Comparison of ENCODE assay signal across 10 cellular contexts in the genomic region with DNA sequence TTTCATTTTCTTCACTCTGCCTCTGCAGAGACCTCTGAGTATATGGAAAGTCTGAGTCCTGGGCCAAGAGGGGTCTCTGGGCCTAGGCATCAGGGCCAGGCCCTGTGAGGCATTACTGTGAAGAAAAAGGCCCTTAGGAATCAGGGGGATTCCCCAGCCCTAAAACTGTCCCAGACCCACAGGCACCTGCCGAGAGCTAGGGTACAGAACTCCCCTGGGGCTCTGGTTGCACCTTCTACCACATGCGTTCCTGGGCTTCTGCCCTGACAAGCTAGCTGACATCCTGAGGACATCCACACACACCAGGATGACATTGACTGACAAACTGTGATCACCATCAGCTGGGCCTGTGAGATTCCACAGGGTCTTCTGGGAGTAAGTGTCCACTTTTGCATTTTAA.
DNase-seq lines count a peak whose midpoint lies in the region; ATAC-seq and TF ChIP-seq lines count a peak whose summit lies in the region.
"Had no signal": no experiment of that assay in that cellular context is flagged by ENCODE, and none has a peak within 500 bp of the region (broad histone marks: within the 10 kb centered on the region; RNA-seq: fewer than 3 reads in every experiment).

No MANE protein-coding gene starts in this region.

- DNase-seq in GM10248 (ENCODE audit: extremely low spot score): peak; percentile 38
- DNase-seq in stimulated activated CD4-positive, alpha-beta T cell treated with anti-CD3 and anti-CD28 coated beads, Interleukin-4, amount 100 ng/mL, for 4 hours: no peak
- DNase-seq in KG1 (lab: John Stamatoyannopoulos, UW): no peak
- no peak for DNase-seq in pons (ENCODE audit: low spot score)
- no peak for DNase-seq in NCI-H526 treated with DMSO at 0.1 percent for 48 hours (lab: John Stamatoyannopoulos, UW)
- DNase-seq: activated gamma-delta T cell, NCI-H2227 treated with DMSO at 0.1 percent for 48 hours had no signal

- POLR2A ChIA-PET in GM10248 (lab: Yijun Ruan, JAX): no interaction called here

- no peak for TF ChIP-seq CTCF in GM10248 (IDR thresholded peaks at IDR 0.05; ENCODE audit: control extremely low read depth, extremely low read depth, low read depth, missing control alignments)

- CTCF ChIA-PET in GM10248 (lab: Yijun Ruan, JAX): interaction anchor here (1.2 kb wide), 1 partner anchor 96 kb away, joined by 3 read pairs; no protein-coding TSS in a partner anchor

- peak; percentile 71 for ATAC-seq in GM19328 (IDR thresholded peaks at IDR 0.05; ENCODE audit: unreplicated experiment)
- peak; percentile 93 for ATAC-seq in HG02642 (IDR thresholded peaks at IDR 0.05; ENCODE audit: poor library complexity, unreplicated experiment)
- peak; percentile 89 for ATAC-seq in HG03442 (IDR thresholded peaks at IDR 0.05; ENCODE audit: unreplicated experiment)
